Comparison of ENCODE assay signal across 9 cellular contexts in genomic region chr16:23518435-23518891, GRCh38. TPM values are rescaled to one million over a fixed set of nuclear protein-coding genes. Genes with fewer than 3 reads are reported as not detected.
DNase-seq lines count a peak whose midpoint lies in the region; ATAC-seq lines count a peak whose summit lies in the region.
"Had no signal": no experiment of that assay in that cellular context is flagged by ENCODE, and none has a peak within 500 bp of the region (broad histone marks: within the 10 kb centered on the region; RNA-seq: fewer than 3 reads in every experiment).

No MANE protein-coding gene starts in this region.

- H3K27me3 Mint-ChIP-seq in IgD-negative memory B cell: peaks cover 2% of the 10 kb centered on the region
- H3K27me3 Mint-ChIP-seq in activated naive CD8-positive, alpha-beta T cell treated with anti-CD3 and anti-CD28 coated beads, Interleukin-2, amount 50 U/mL, for 24 hours: no peaks in the 10 kb centered on the region

- H3K4me3 Mint-ChIP-seq in IgD-negative memory B cell: peak overlapping the region; percentile 15 to 94 (median 65)
- H3K4me3 Mint-ChIP-seq in activated naive CD8-positive, alpha-beta T cell treated with anti-CD3 and anti-CD28 coated beads, Interleukin-2, amount 50 U/mL, for 24 hours: no peak overlapping the region

- H3K9me3 Mint-ChIP-seq in IgD-negative memory B cell: no peaks in the 10 kb centered on the region
- no peaks in the 10 kb centered on the region for H3K9me3 Mint-ChIP-seq in activated naive CD8-positive, alpha-beta T cell treated with anti-CD3 and anti-CD28 coated beads, Interleukin-2, amount 50 U/mL, for 24 hours

- H3K27ac Mint-ChIP-seq in IgD-negative memory B cell: peak overlapping the region; percentile 88 to 92 (median 89)
- H3K27ac Mint-ChIP-seq in activated naive CD8-positive, alpha-beta T cell treated with anti-CD3 and anti-CD28 coated beads, Interleukin-2, amount 50 U/mL, for 24 hours: peak overlapping the region; percentile 43

- peak; percentile 66 for ATAC-seq in GM19438 (IDR thresholded peaks at IDR 0.05; ENCODE audit: low read depth, unreplicated experiment)
- no peak for ATAC-seq in activated naive CD8-positive, alpha-beta T cell treated with anti-CD3 and anti-CD28 coated beads, Interleukin-2, amount 50 U/mL, for 24 hours

- peaks cover 3% of the 10 kb centered on the region for H3K36me3 Mint-ChIP-seq in IgD-negative memory B cell
- H3K36me3 Mint-ChIP-seq in activated naive CD8-positive, alpha-beta T cell treated with anti-CD3 and anti-CD28 coated beads, Interleukin-2, amount 50 U/mL, for 24 hours (ENCODE audit: low read depth): peaks cover 35% of the 10 kb centered on the region

- DNase-seq in AML-193 (lab: John Stamatoyannopoulos, UW): peak; percentile 37 to 44
- DNase-seq in activated naive CD8-positive, alpha-beta T cell treated with anti-CD3 and anti-CD28 coated beads, Interleukin-2, amount 50 U/mL, for 24 hours: no peak
- DNase-seq in NCI-H1105 treated with DMSO at 0.1 percent for 48 hours (lab: John Stamatoyannopoulos, UW): no peak
- DNase-seq in NCI-H2081 (lab: John Stamatoyannopoulos, UW): no peak
- no peak for DNase-seq in stimulated activated CD4-positive, alpha-beta T cell treated with anti-CD3 and anti-CD28 coated beads, Interleukin-4, amount 100 ng/mL, for 1 hour
- no peak for DNase-seq in activated CD4-positive, CD25-positive, alpha-beta regulatory T cell (lab: John Stamatoyannopoulos, UW)
- DNase-seq: kidney glomerular epithelial cell had no signal

- H3K4me1 Mint-ChIP-seq in IgD-negative memory B cell: peaks cover 37 to 47% (median 47%) of the 10 kb centered on the region in 3 donors
- H3K4me1 Mint-ChIP-seq in activated naive CD8-positive, alpha-beta T cell treated with anti-CD3 and anti-CD28 coated beads, Interleukin-2, amount 50 U/mL, for 24 hours: peaks cover 45% of the 10 kb centered on the region

RNA-seq across cellular contexts. Expression of gene GGA2, which starts 8.2 kb away (rescaled TPM):
- polyA plus RNA-seq in IgD-negative memory B cell: 219 TPM

RNA-seq across cellular contexts. Expression of gene EARS2, which starts 38.7 kb away (rescaled TPM):
- polyA plus RNA-seq in IgD-negative memory B cell: 14.4 TPM

RNA-seq across cellular contexts. Expression of gene UBFD1, which starts 39.1 kb away (rescaled TPM):
- polyA plus RNA-seq in IgD-negative memory B cell: 12.4 TPM

Comparison
In these comparisons a context has a peak if more than half of its experiments do, and no peak if none do; other contexts are left out.
1. DNase-seq: peak in AML-193 (2 of 2); none in activated naive CD8-positive, alpha-beta T cell treated with anti-CD3 and anti-CD28 coated beads, Interleukin-2, amount 50 U/mL, for 24 hours (single experiment), NCI-H1105 treated with DMSO at 0.1 percent for 48 hours (single experiment), NCI-H2081 (0 of 2), stimulated activated CD4-positive, alpha-beta T cell treated with anti-CD3 and anti-CD28 coated beads, Interleukin-4, amount 100 ng/mL, for 1 hour (single experiment) and activated CD4-positive, CD25-positive, alpha-beta regulatory T cell (0 of 4).